13 cellular contexts compared by ENCODE assay signal in genomic region chr5:53201746-53202145, GRCh38.
DNase-seq lines count a peak whose midpoint lies in the region; TF ChIP-seq lines count a peak whose summit lies in the region.
"Had no signal": no experiment of that assay in that cellular context is flagged by ENCODE, and none has a peak within 500 bp of the region (broad histone marks: within the 10 kb centered on the region; RNA-seq: fewer than 3 reads in every experiment).

No MANE protein-coding gene starts in this region.

- in situ Hi-C loops in astrocyte of the cerebellum (cut with HindIII; ENCODE audit: low sequenced_read_pairs) = no loop called here

- peak; percentile 45; the same call in 2 of the 3 replicates for TF ChIP-seq CTCF in GM12872 (IDR thresholded peaks at IDR 0.05; ENCODE audit: insufficient read depth, low read depth, low read length)
- peak; percentile 52 for TF ChIP-seq CTCF in KMS-11 (conservative IDR thresholded peaks at IDR 0.05; ENCODE audit: low read depth, low read length)
- peak; percentile 19 for TF ChIP-seq CTCF in astrocyte of the cerebellum (IDR thresholded peaks at IDR 0.05; ENCODE audit: low read depth, low read length, missing control alignments)
- peak; percentile 12 for TF ChIP-seq CTCF in kidney epithelial cell (IDR thresholded peaks at IDR 0.05; ENCODE audit: insufficient read depth, low read length, poor library complexity, severe bottlenecking)

- no peak overlapping the region for H3K27ac ChIP-seq in KMS-11
- H3K27ac ChIP-seq: ovary, tibial nerve had no signal

- H3K4me1 ChIP-seq in KMS-11 (ENCODE audit: low read depth, poor library complexity, severe bottlenecking) = no peaks in the 10 kb centered on the region
- H3K4me1 ChIP-seq: tibial nerve had no signal

- H2AFZ ChIP-seq in KMS-11 (ENCODE audit: low read depth) = no peak overlapping the region

- CTCF ChIA-PET in HEK293T (lab: Yijun Ruan, JAX) = no interaction called here

- H3K36me3 ChIP-seq in KMS-11 (ENCODE audit: insufficient read depth) (no peaks in the 10 kb centered on the region), kidney epithelial cell (ENCODE audit: control insufficient read depth, insufficient read depth, low read length) (no peaks in the 10 kb centered on the region)
- H3K36me3 ChIP-seq: ovary, tibial nerve had no signal

- no peak overlapping the region for H3K4me3 ChIP-seq in KMS-11 (IDR thresholded peaks at IDR 0.05; ENCODE audit: insufficient read depth, low read depth, low read length)
- H3K4me3 ChIP-seq in astrocyte of the cerebellum (ENCODE audit: low read depth, low read length) = no peak overlapping the region
- no peak overlapping the region for H3K4me3 ChIP-seq in kidney epithelial cell (ENCODE audit: low read depth, low read length)
- H3K4me3 ChIP-seq: ovary, tibial nerve had no signal

- no peak overlapping the region for H3K4me2 ChIP-seq in KMS-11

- DNase-seq in astrocyte of the cerebellum (ENCODE audit: low read depth) (no peak), kidney epithelial cell (ENCODE audit: low read depth) (no peak), NCI-H1105 (lab: John Stamatoyannopoulos, UW) (no peak), HEK293T (ENCODE audit: extremely low spot score) (no peak), germinal center (ENCODE audit: low spot score) (no peak)
- DNase-seq: activated gamma-delta T cell, caudate nucleus, COR-L47, NCI-H2171 treated with DMSO at 0.1 percent for 48 hours, ovary had no signal

- no peak overlapping the region for H3K9ac ChIP-seq in KMS-11

- POLR2A ChIA-PET in HEK293T (lab: Yijun Ruan, JAX) = no interaction called here

- H4K20me1 ChIP-seq in KMS-11 (ENCODE audit: insufficient read depth) = no peaks in the 10 kb centered on the region

- H3K79me2 ChIP-seq in KMS-11 (ENCODE audit: insufficient read depth, low read depth) = no peaks in the 10 kb centered on the region

- H3K27me3 ChIP-seq in KMS-11 (ENCODE audit: insufficient read depth, low read depth) = no peaks in the 10 kb centered on the region
- H3K27me3 ChIP-seq in kidney epithelial cell (ENCODE audit: control insufficient read depth, insufficient read depth, low read length) = no peaks in the 10 kb centered on the region
- H3K27me3 ChIP-seq: ovary, tibial nerve had no signal

TF ChIP-seq in HEK293T, 16 proteins besides CTCF, POLR2A, EP300 and RAD21:
- TF ChIP-seq NFRKB (IDR thresholded peaks at IDR 0.05) = no peak
- no peak for TF ChIP-seq ARNT (IDR thresholded peaks at IDR 0.05)
- no peak for TF ChIP-seq HDGF (IDR thresholded peaks at IDR 0.05; ENCODE audit: borderline replicate concordance)
TF ChIP-seq in HEK293T: peak in this region for 0.
